29 cellular contexts compared by ENCODE assay signal in the genomic region with DNA sequence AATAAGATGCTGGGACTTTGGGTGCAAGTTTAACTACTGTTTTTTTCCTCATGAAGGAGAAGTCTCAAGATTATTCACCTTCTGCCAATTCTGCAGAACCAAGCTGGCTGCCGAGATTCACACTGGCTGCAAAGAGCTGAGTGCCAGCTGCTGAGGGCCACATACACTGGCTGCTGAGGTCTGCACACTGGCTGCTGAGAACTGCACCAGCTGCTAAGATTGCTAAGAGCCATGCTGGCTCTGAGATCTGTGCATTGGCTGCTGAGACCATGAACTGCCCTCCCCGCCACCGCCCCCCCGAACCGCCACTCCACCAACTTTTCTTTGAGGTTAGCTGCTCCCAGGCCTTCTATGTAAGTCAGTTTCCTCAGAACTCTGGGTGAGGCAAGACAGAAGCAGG.
"Had no signal": no experiment of that assay in that cellular context is flagged by ENCODE, and none has a peak within 500 bp of the region (broad histone marks: within the 10 kb centered on the region; RNA-seq: fewer than 3 reads in every experiment).

No MANE protein-coding gene starts in this region.

- H3K36me3 Mint-ChIP-seq: activated naive CD8-positive, alpha-beta T cell had no signal

- H3K36me3 ChIP-seq: esophagus squamous epithelium, gastroesophageal sphincter, heart right ventricle had no signal

- H3K27me3 Mint-ChIP-seq: activated CD4-positive, alpha-beta memory T cell treated with anti-CD3 and anti-CD28 coated beads, Interleukin-2, amount 10 ng/mL, durations not matched to agents 7 days and 5 days; activated CD4-positive, alpha-beta T cell treated with anti-CD3 and anti-CD28 coated beads, Interleukin-2, amount 10 ng/mL, durations not matched to agents 7 days and 5 days; activated naive CD8-positive, alpha-beta T cell; activated T-helper 17 cell treated with anti-CD3 and anti-CD28 coated beads, Interleukin-2, amount 50 U/mL, for 72 hours; effector memory CD8-positive, alpha-beta T cell had no signal

- H3K27ac ChIP-seq: epithelial cell of prostate, esophagus squamous epithelium, gastroesophageal sphincter, heart right ventricle, VCaP had no signal

- H3K9me3 ChIP-seq: esophagus squamous epithelium, gastroesophageal sphincter had no signal

- H3K9me3 Mint-ChIP-seq: activated CD4-positive, alpha-beta memory T cell treated with anti-CD3 and anti-CD28 coated beads, Interleukin-2, amount 10 ng/mL, durations not matched to agents 7 days and 5 days; activated T-helper 17 cell treated with anti-CD3 and anti-CD28 coated beads, Interleukin-2, amount 50 U/mL, for 72 hours; effector memory CD8-positive, alpha-beta T cell had no signal

- H3K4me1 ChIP-seq: esophagus squamous epithelium, gastroesophageal sphincter, heart right ventricle had no signal

- H3K4me3 Mint-ChIP-seq: activated CD4-positive, alpha-beta memory T cell treated with anti-CD3 and anti-CD28 coated beads, Interleukin-2, amount 10 ng/mL, durations not matched to agents 7 days and 5 days; activated CD4-positive, alpha-beta T cell treated with anti-CD3 and anti-CD28 coated beads, Interleukin-2, amount 10 ng/mL, durations not matched to agents 7 days and 5 days; activated naive CD8-positive, alpha-beta T cell; activated T-cell treated with anti-CD3 and anti-CD28 coated beads, Interleukin-2, amount 50 U/mL, for 24 hours; activated T-helper 17 cell treated with anti-CD3 and anti-CD28 coated beads, Interleukin-2, amount 50 U/mL, for 72 hours; effector memory CD8-positive, alpha-beta T cell; WTC11 had no signal

- ATAC-seq: activated T-helper 17 cell treated with anti-CD3 and anti-CD28 coated beads, Interleukin-2, amount 50 U/mL, for 72 hours; effector memory CD8-positive, alpha-beta T cell; gastroesophageal sphincter; heart right ventricle; WTC11 had no signal

- H3K4me3 ChIP-seq: esophagus squamous epithelium, gastroesophageal sphincter, heart right ventricle had no signal

- H3K27me3 ChIP-seq: esophagus squamous epithelium, gastroesophageal sphincter, heart right ventricle had no signal

- DNase-seq: activated CD4-positive, alpha-beta memory T cell treated with anti-CD3 and anti-CD28 coated beads, Interleukin-2, amount 10 ng/mL, durations not matched to agents 7 days and 5 days; activated CD4-positive, alpha-beta T cell treated with anti-CD3 and anti-CD28 coated beads for 1 hour; activated CD4-positive, alpha-beta T cell treated with anti-CD3 and anti-CD28 coated beads for 4 hours; activated CD4-positive, alpha-beta T cell treated with anti-CD3 and anti-CD28 coated beads, Interleukin-2, amount 10 ng/mL, durations not matched to agents 7 days and 5 days; activated CD4-positive, alpha-beta T cell treated with anti-CD3 and anti-CD28 coated beads, Interleukin-2, amount 50 U/mL, for 4 hours; activated CD8-positive, alpha-beta memory T cell treated with anti-CD3 and anti-CD28 coated beads, Interleukin-2, amount 50 U/mL, for 48 hours; activated effector memory CD4-positive, alpha-beta T cell treated with Interleukin-2 at 50 U/mL for 16 hours; activated gamma-delta T cell treated with Interleukin-2 at 50 U/mL for 16 hours; activated naive CD4-positive, alpha-beta T cell treated with anti-CD3 and anti-CD28 coated beads, Interleukin-2, amount 50 U/mL, for 16 hours; activated naive CD4-positive, alpha-beta T cell treated with Interleukin-2 at 50 U/mL for 16 hours; activated T-cell treated with anti-CD3 and anti-CD28 coated beads for 4 hours; activated T-cell treated with anti-CD3 and anti-CD28 coated beads, Interleukin-2, amount 50 U/mL, for 24 hours; amniotic stem cell; anterior cingulate cortex; caudate nucleus; cortex of kidney; dermis blood vessel endothelial cell; effector CD4-positive, alpha-beta T cell; effector memory CD8-positive, alpha-beta T cell; esophagus squamous epithelium; foreskin melanocyte; heart right ventricle; T-helper 2 cell had no signal

- H3K4me1 Mint-ChIP-seq: activated CD4-positive, alpha-beta memory T cell treated with anti-CD3 and anti-CD28 coated beads, Interleukin-2, amount 10 ng/mL, durations not matched to agents 7 days and 5 days; activated CD4-positive, alpha-beta T cell treated with anti-CD3 and anti-CD28 coated beads, Interleukin-2, amount 10 ng/mL, durations not matched to agents 7 days and 5 days; activated T-helper 17 cell treated with anti-CD3 and anti-CD28 coated beads, Interleukin-2, amount 50 U/mL, for 72 hours; WTC11 had no signal
